ENCODE assay signal across 11 cellular contexts in genomic region chr12:31321565-31322228, GRCh38. TPM values are rescaled to one million over a fixed set of nuclear protein-coding genes. Genes with fewer than 3 reads are reported as not detected.
DNase-seq lines count a peak whose midpoint lies in the region; ATAC-seq, FAIRE-seq and TF ChIP-seq lines count a peak whose summit lies in the region.
"Had no signal": no experiment of that assay in that cellular context is flagged by ENCODE, and none has a peak within 500 bp of the region (broad histone marks: within the 10 kb centered on the region; RNA-seq: fewer than 3 reads in every experiment).

No MANE protein-coding gene starts in this region.

- H3K9me3 ChIP-seq in Panc1 (ENCODE audit: control insufficient read depth, insufficient read depth, low read depth, low read length) (no peaks in the 10 kb centered on the region), H1 (ENCODE audit: insufficient read depth in 2 of 2, low read depth in 1 of 2, low read length in 1 of 2) (no peaks in the 10 kb centered on the region), colonic mucosa (no peaks in the 10 kb centered on the region)
- H3K9me3 ChIP-seq: pancreas had no signal

- peak overlapping the region; percentile 98 for H3K27ac ChIP-seq in Panc1 (ENCODE audit: low read length)
- H3K27ac ChIP-seq in H1 (ENCODE audit: low read depth, low read length), result no peak overlapping the region
- H3K27ac ChIP-seq in colonic mucosa, result no peak overlapping the region

- in situ Hi-C loops in Panc1 (cut with HindIII; ENCODE audit: low pct_unique_long_range_greater_than_20kb, low sequenced_read_pairs), result no loop called here

- H4K8ac ChIP-seq in H1 (ENCODE audit: extremely low read depth, insufficient read depth, low read length), result no peak overlapping the region

- H3K27me3 ChIP-seq in Panc1 (ENCODE audit: control insufficient read depth, insufficient read depth, low read length) (no peaks in the 10 kb centered on the region), H1 (replicated peaks in 1 of 4; ENCODE audit: control insufficient read depth in 3 of 4, extremely low read depth in 1 of 4, insufficient read depth in 3 of 4, low read length in 3 of 4) (no peaks in the 10 kb centered on the region), colonic mucosa (no peaks in the 10 kb centered on the region)
- H3K27me3 ChIP-seq: pancreas had no signal

- peaks cover 11% of the 10 kb centered on the region for H3K36me3 Mint-ChIP-seq in activated CD4-positive, alpha-beta T cell treated with anti-CD3 and anti-CD28 coated beads, Interleukin-2, amount 10 ng/mL, durations not matched to agents 7 days and 5 days (ENCODE audit: low read depth)
- H3K36me3 Mint-ChIP-seq in osteocyte (ENCODE audit: unreplicated experiment), result no peaks in the 10 kb centered on the region

- H2BK15ac ChIP-seq in H1 (ENCODE audit: low read length), result no peak overlapping the region

- POLR2A ChIA-PET in activated CD4-positive, alpha-beta T cell treated with anti-CD3 and anti-CD28 coated beads, Interleukin-2, amount 10 ng/mL, durations not matched to agents 7 days and 5 days (lab: Charles Lee), result interaction anchor here (0.9 kb wide), 1 partner anchor 35 kb away, joined by 4 read pairs; no protein-coding TSS in a partner anchor
- POLR2A ChIA-PET in Panc1 (lab: Charles Lee) (no interaction called here), H1 (lab: Charles Lee; ENCODE audit: partially characterized antibody) (interaction anchor here (0.6 to 6.3 kb wide), 15 partner anchors 10 to 65 kb away, joined by 3 to 85 read pairs (median 11); no protein-coding TSS in a partner anchor)

- H4K20me1 ChIP-seq in H1 (replicated peaks in 1 of 2; ENCODE audit: control insufficient read depth in 1 of 2, insufficient read depth in 2 of 2, low read length in 2 of 2), result peaks cover 32 to 44% of the 10 kb centered on the region in 2 experiments

- no TSS peak for BruUV-seq in Panc1 (replicated peaks; lab: Mats Ljungman, UMichigan)

- CTCF ChIA-PET in activated CD4-positive, alpha-beta T cell treated with anti-CD3 and anti-CD28 coated beads, Interleukin-2, amount 10 ng/mL, durations not matched to agents 7 days and 5 days (lab: Charles Lee), result no interaction called here
- CTCF ChIA-PET in Panc1 (lab: Charles Lee), result no interaction called here
- CTCF ChIA-PET in H1 (lab: Charles Lee; ENCODE audit: partially characterized antibody), result interaction anchor here (0.6 to 1.3 kb wide), 4 partner anchors 23 to 147 kb away, joined by 3 to 5 read pairs (median 4); no protein-coding TSS in a partner anchor

- no peak overlapping the region for H4K5ac ChIP-seq in H1 (ENCODE audit: insufficient read length, low read depth, low read length)

- peaks cover 61% of the 10 kb centered on the region for H3K4me1 ChIP-seq in Panc1 (ENCODE audit: control insufficient read depth, insufficient read depth, low read length)
- H3K4me1 ChIP-seq in H1 (replicated peaks in 1 of 4; ENCODE audit: control insufficient read depth in 3 of 4, insufficient read depth in 4 of 4, low read length in 3 of 4), result peaks cover 6 to 24% (median 16%) of the 10 kb centered on the region in 4 experiments; a peak in 6 of 7 replicates
- H3K4me1 ChIP-seq in colonic mucosa, result no peaks in the 10 kb centered on the region

- TF ChIP-seq EP300 in H1 (IDR thresholded peaks at IDR 0.05; ENCODE audit: borderline replicate concordance in 1 of 2, low read depth in 2 of 2, low read length in 2 of 2), result no peak

- peak overlapping the region; percentile 74 for H3K27ac Mint-ChIP-seq in activated CD4-positive, alpha-beta T cell treated with anti-CD3 and anti-CD28 coated beads, Interleukin-2, amount 10 ng/mL, durations not matched to agents 7 days and 5 days
- peak overlapping the region; percentile 42 for H3K27ac Mint-ChIP-seq in osteocyte (ENCODE audit: unreplicated experiment)

- TF ChIP-seq RAD21 in H1 (IDR thresholded peaks at IDR 0.05 in 1 of 2, conservative IDR thresholded peaks at IDR 0.05 in 1 of 2; ENCODE audit: low read depth in 2 of 2, low read length in 2 of 2), result no peak

- H3K4me2 ChIP-seq in H1 (ENCODE audit: insufficient read depth in 1 of 2, low read depth in 2 of 2, low read length in 2 of 2), result peak overlapping the region; percentile 85 to 91

- TF ChIP-seq POLR2A in H1 (IDR thresholded peaks at IDR 0.05; ENCODE audit: control extremely low read depth in 1 of 2, low read depth in 2 of 2, low read length in 2 of 2), result no peak; a peak in 1 of 3 replicates

- H3K4me3 ChIP-seq in Panc1 (ENCODE audit: low read depth in 2 of 2, low read length in 2 of 2), result no peak overlapping the region
- peak overlapping the region in 3 of 4 experiments; percentile 95 to 99 (median 99); a peak in 5 of 8 replicates for H3K4me3 ChIP-seq in H1 (ENCODE audit: extremely low read depth in 1 of 4, insufficient read depth in 2 of 4, low read depth in 3 of 4, low read length in 4 of 4)
- H3K4me3 ChIP-seq in colonic mucosa, result no peak overlapping the region

- peaks cover 85 to 96% of the 10 kb centered on the region in 2 experiments for H3K79me2 ChIP-seq in H1 (ENCODE audit: control insufficient read depth in 1 of 2, insufficient read depth in 2 of 2, low read length in 2 of 2)

- H3K36me3 ChIP-seq in Panc1 (ENCODE audit: control insufficient read depth, insufficient read depth, low read length) (no peaks in the 10 kb centered on the region; the same call in 1 of the 2 replicates), H1 (ENCODE audit: control insufficient read depth in 2 of 4, insufficient read depth in 4 of 4, low read length in 3 of 4) (peaks cover 0 to 4% (median 0%) of the 10 kb centered on the region in 4 experiments; a peak in 2 of 8 replicates), colonic mucosa (no peaks in the 10 kb centered on the region)
- H3K36me3 ChIP-seq: pancreas had no signal

- no peak overlapping the region for H3K56ac ChIP-seq in H1 (replicated peaks; ENCODE audit: insufficient read length, low read depth, low read length)

- peak overlapping the region in 2 of 4 experiments; percentile 33 to 66; a peak in 2 of 7 replicates for H3K9ac ChIP-seq in H1 (replicated peaks in 1 of 4; ENCODE audit: extremely low read depth in 1 of 4, low read depth in 3 of 4, low read length in 3 of 4)
- no peak overlapping the region for H3K9ac ChIP-seq in colonic mucosa (ENCODE audit: low read depth in 2 of 2, low read length in 2 of 2)

- no peak for ATAC-seq in Panc1
- ATAC-seq: pancreas had no signal

- H3K27me3 Mint-ChIP-seq in activated CD4-positive, alpha-beta T cell treated with anti-CD3 and anti-CD28 coated beads, Interleukin-2, amount 10 ng/mL, durations not matched to agents 7 days and 5 days, result no peaks in the 10 kb centered on the region
- no peaks in the 10 kb centered on the region for H3K27me3 Mint-ChIP-seq in osteocyte (ENCODE audit: unreplicated experiment)

- peaks cover 63% of the 10 kb centered on the region for H3K4me1 Mint-ChIP-seq in activated CD4-positive, alpha-beta T cell treated with anti-CD3 and anti-CD28 coated beads, Interleukin-2, amount 10 ng/mL, durations not matched to agents 7 days and 5 days
- peaks cover 56% of the 10 kb centered on the region for H3K4me1 Mint-ChIP-seq in osteocyte (ENCODE audit: unreplicated experiment)

- DNase-seq in activated CD4-positive, alpha-beta T cell treated with anti-CD3 and anti-CD28 coated beads, Interleukin-2, amount 10 ng/mL, durations not matched to agents 7 days and 5 days, result no peak
- DNase-seq in activated CD4-positive, alpha-beta T cell treated with anti-CD3 and anti-CD28 coated beads, Interleukin-2, amount 50 U/mL, for 48 hours, result no peak
- no peak for DNase-seq in Panc1 (ENCODE audit: low read depth, low spot score)
- no peak for DNase-seq in H1 (ENCODE audit: low read depth in 1 of 2, low spot score in 2 of 2)
- DNase-seq in osteocyte (ENCODE audit: extremely low spot score, unreplicated experiment), result no peak
- no peak for DNase-seq in posterior cingulate gyrus
- no peak for DNase-seq in colonic mucosa
- no peak for DNase-seq in globus pallidus (ENCODE audit: low spot score)
- DNase-seq: MM.1S, pancreas, SHP77 had no signal

- H2BK20ac ChIP-seq in H1 (ENCODE audit: low read length), result no peak overlapping the region

- H3K4ac ChIP-seq in H1 (replicated peaks; ENCODE audit: insufficient read length, low read depth, low read length), result no peak overlapping the region

- intact Hi-C loops in Panc1 (cut with micrococcal nuclease; ENCODE audit: unreplicated experiment) (no loop called here), posterior cingulate gyrus (cut with DNase I) (no loop called here), colonic mucosa (cut with DNase I) (no loop called here)

- no peak overlapping the region for H3K14ac ChIP-seq in H1 (ENCODE audit: insufficient read length)

- no peak for FAIRE-seq in H1 (lab: Jason Lieb, UNC)
- FAIRE-seq: pancreas had no signal

- H2BK12ac ChIP-seq in H1 (ENCODE audit: low read depth, low read length), result no peak overlapping the region

- H3K23ac ChIP-seq in H1 (ENCODE audit: insufficient read length), result no peak overlapping the region

- no peak overlapping the region for H2AFZ ChIP-seq in H1 (ENCODE audit: low read length)

- no peak overlapping the region for H2AK5ac ChIP-seq in H1 (ENCODE audit: low read depth, low read length)

- no peak overlapping the region for H4K91ac ChIP-seq in H1 (replicated peaks; ENCODE audit: insufficient read length, low read length)

- H3K4me3 Mint-ChIP-seq in activated CD4-positive, alpha-beta T cell treated with anti-CD3 and anti-CD28 coated beads, Interleukin-2, amount 10 ng/mL, durations not matched to agents 7 days and 5 days, result peak overlapping the region; percentile 98
- H3K4me3 Mint-ChIP-seq in osteocyte (ENCODE audit: unreplicated experiment), result no peak overlapping the region

- no peak overlapping the region for H3K18ac ChIP-seq in H1 (ENCODE audit: extremely low read depth, low read length)

- H2BK5ac ChIP-seq in H1 (ENCODE audit: low read depth, low read length), result no peak overlapping the region

- WGBS in H1 (ENCODE audit: extremely low coverage in 1 of 2, insufficient coverage in 1 of 2, insufficient read length in 1 of 2, insufficient replicate concordance in 2 of 2, low coverage in 1 of 2, low lambda C conversion rate in 2 of 2, missing lambda C conversion rate in 1 of 2), 2 experiments, result 18% methylated on average over 3 of the region's 3 CpGs; no CpG with 5 or more reads in 1 of the 2 experiments

- H3K79me1 ChIP-seq in H1 (ENCODE audit: low read depth, low read length), result no peaks in the 10 kb centered on the region

- peaks cover 2% of the 10 kb centered on the region; the same call in 1 of the 2 replicates for H3K23me2 ChIP-seq in H1 (ENCODE audit: low read depth, low read length)

- H2BK120ac ChIP-seq in H1 (replicated peaks; ENCODE audit: low read depth, low read length), result no peak overlapping the region

- TF ChIP-seq CTCF in Panc1 (IDR thresholded peaks at IDR 0.05) (no peak), H1 (IDR thresholded peaks at IDR 0.05; ENCODE audit: control extremely low read depth in 1 of 3, insufficient read depth in 1 of 3, low read depth in 1 of 3, low read length in 3 of 3) (no peak), osteocyte (IDR thresholded peaks at IDR 0.05) (no peak), colonic mucosa (IDR thresholded peaks at IDR 0.05) (no peak)

- H3K9me3 Mint-ChIP-seq in activated CD4-positive, alpha-beta T cell treated with anti-CD3 and anti-CD28 coated beads, Interleukin-2, amount 10 ng/mL, durations not matched to agents 7 days and 5 days, result no peaks in the 10 kb centered on the region
- H3K9me3 Mint-ChIP-seq in osteocyte (ENCODE audit: unreplicated experiment), result no peaks in the 10 kb centered on the region

RNA-seq across cellular contexts. Expression of gene SINHCAF, which starts 4.3 kb away (rescaled TPM):
- total RNA-seq in activated CD4-positive, alpha-beta T cell treated with anti-CD3 and anti-CD28 coated beads, Interleukin-2, amount 10 ng/mL, durations not matched to agents 7 days and 5 days, result 10 to 100 TPM; 91.3 to 92.3 TPM
- 68.8 TPM for total RNA-seq in Panc1 (2021; ENCODE audit: unreplicated experiment)
- 40.7 TPM for polyA plus RNA-seq in Panc1 (2012; ENCODE audit: insufficient read length)
- total RNA-seq in H1 (2021; fragmentation: NEBNext Ultra II Directional; extraction: Animal tissue kit (Norgen Biotek cat#: 25700)), result 536 and 576 TPM in 2 replicates
- 86.5 and 138 TPM in 2 replicates for polyA plus RNA-seq in H1 (2011; rRNA removed)
- polyA plus RNA-seq in H1 (2011; cell fraction: cytosol; rRNA removed), result 177 TPM
- 60.0 TPM for polyA plus RNA-seq in H1 (2011; cell fraction: nucleus; rRNA removed)
- 203 to 395 TPM (median 221 TPM) in 4 replicates for polyA plus RNA-seq in H1 (2012, experiment 1 of 2)
- polyA plus RNA-seq in H1 (2012, experiment 2 of 2), result 62.3 TPM
- 326 TPM for polyA plus RNA-seq in H1 (2013, experiment 1 of 2)
- polyA plus RNA-seq in H1 (2013, experiment 2 of 2), result 349 TPM
- 140 and 200 TPM in 2 replicates for polyA minus RNA-seq in H1 (2011; rRNA and poly(A)+ RNA removed)
- polyA minus RNA-seq in H1 (2011; cell fraction: cytosol; rRNA and poly(A)+ RNA removed), result 186 TPM
- 178 TPM for polyA minus RNA-seq in H1 (2011; cell fraction: nucleus; rRNA and poly(A)+ RNA removed)
- total RNA-seq in osteocyte, result 35.5 and 41.1 TPM in 2 replicates
- 100 to 1,000 TPM in 1 of 2 donors, 10 to 100 TPM in 1; 58.9 to 107 TPM for total RNA-seq in colonic mucosa

Comparison
In these comparisons a context has a peak if more than half of its experiments do, and no peak if none do; other contexts are left out.
1. H3K4me3 ChIP-seq: peak in H1 (3 of 4); none in Panc1 (0 of 2) and colonic mucosa (single experiment).